1 cellular context compared by ENCODE assay signal in the genomic region with DNA sequence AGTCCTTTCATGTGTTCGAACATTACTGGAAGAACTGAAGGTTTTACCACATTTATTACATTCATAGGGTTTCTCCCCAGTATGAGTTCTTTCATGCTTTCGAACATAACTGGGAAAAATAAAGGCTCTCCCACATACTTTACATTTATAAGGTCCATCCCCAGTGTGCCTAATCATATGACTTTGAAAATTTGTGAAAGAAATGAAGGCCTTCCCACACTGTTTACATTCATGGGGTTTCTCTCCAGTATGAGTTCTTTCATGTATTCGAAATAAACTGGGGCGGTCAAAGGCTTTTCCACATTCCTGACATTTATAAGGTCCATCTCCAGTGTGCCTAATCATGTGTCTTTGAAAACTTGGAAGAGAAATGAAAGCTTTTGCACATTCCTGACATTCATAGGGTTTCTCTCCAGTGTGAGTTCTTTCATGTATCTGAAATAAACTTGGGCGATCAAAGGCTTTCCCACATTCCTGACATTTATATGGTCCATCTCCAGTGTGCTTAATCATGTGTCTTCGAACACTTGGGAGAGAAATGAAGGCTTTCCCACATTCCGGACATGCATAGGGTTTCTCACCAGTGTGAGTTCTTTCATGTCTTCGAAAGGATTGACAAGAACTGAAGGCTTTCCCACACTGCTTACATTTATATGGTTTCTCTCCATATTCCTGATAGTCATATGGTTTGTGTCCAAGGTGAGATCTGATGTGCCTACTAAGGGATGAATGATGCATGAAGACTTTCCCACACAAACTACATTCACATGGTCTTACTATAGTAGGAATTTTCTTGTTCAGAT.
TF ChIP-seq lines count a peak whose summit lies in the region.

No MANE protein-coding gene starts in this region.

TF ChIP-seq in HepG2, 621 proteins besides CTCF, POLR2A, EP300 and RAD21:
- TF ChIP-seq CENPT (CRISPR knock-in tag; IDR thresholded peaks at IDR 0.05; ENCODE audit: low read depth) = no peak
- TF ChIP-seq ZNF75D (CRISPR knock-in tag; IDR thresholded peaks at IDR 0.05; ENCODE audit: borderline replicate concordance) = peak; percentile 99
- peak; percentile 87; the same call in 1 of the 2 replicates for TF ChIP-seq ZNF274 (CRISPR knock-in tag; IDR thresholded peaks at IDR 0.05)
TF ChIP-seq in HepG2: peak in this region for 2.
